In genomic region chr2:137829251-137829650, GRCh38 we compare ENCODE assay signal across 15 cellular contexts.
DNase-seq lines count a peak whose midpoint lies in the region; ATAC-seq and TF ChIP-seq lines count a peak whose summit lies in the region.
"Had no signal": no experiment of that assay in that cellular context is flagged by ENCODE, and none has a peak within 500 bp of the region (broad histone marks: within the 10 kb centered on the region; RNA-seq: fewer than 3 reads in every experiment).

No MANE protein-coding gene starts in this region.

- H3K27me3 Mint-ChIP-seq in chondrocyte (ENCODE audit: low read depth) = peaks cover 17% of the 10 kb centered on the region

- H3K27me3 ChIP-seq in HAP-1 (ENCODE audit: low read depth) = no peaks in the 10 kb centered on the region
- H3K27me3 ChIP-seq: BLaER1 had no signal

- H3K9me3 Mint-ChIP-seq in chondrocyte (ENCODE audit: low read depth) = no peaks in the 10 kb centered on the region

- no peaks in the 10 kb centered on the region for H3K36me3 Mint-ChIP-seq in chondrocyte (ENCODE audit: low read depth)

- H3K36me3 ChIP-seq in HAP-1 (replicated peaks) = no peaks in the 10 kb centered on the region
- H3K36me3 ChIP-seq: BLaER1 had no signal

- no peak overlapping the region for H3K27ac Mint-ChIP-seq in chondrocyte (ENCODE audit: unreplicated experiment)

- TF ChIP-seq CTCF in chondrocyte (IDR thresholded peaks at IDR 0.05) = no peak

- peak; percentile 54 to 94 for DNase-seq in HAP-1 (ENCODE audit: low spot score in 2 of 2)
- peak; percentile 82 for DNase-seq in NCI-H1105 treated with DMSO at 0.1 percent for 48 hours (lab: John Stamatoyannopoulos, UW)
- peak; percentile 69 for DNase-seq in NCI-H146 (lab: John Stamatoyannopoulos, UW)
- DNase-seq in NCI-H2227 treated with DMSO at 0.1 percent for 48 hours (lab: John Stamatoyannopoulos, UW) = peak; percentile 61
- DNase-seq in stimulated activated naive CD8-positive, alpha-beta T cell treated with anti-CD3 and anti-CD28 coated beads, Interleukin-15, Interleukin-2, amounts not matched to agents 100 U/mL and 50 U/mL, for 24 hours = no peak
- DNase-seq in Ammon's horn (ENCODE audit: low spot score) = no peak
- DNase-seq in chondrocyte (ENCODE audit: low spot score) = no peak
- no peak for DNase-seq in NCI-H446 (lab: John Stamatoyannopoulos, UW)
- DNase-seq: DMS79, GM23248, H7, IMR-90 had no signal

- ATAC-seq in stimulated activated naive CD8-positive, alpha-beta T cell treated with anti-CD3 and anti-CD28 coated beads, Interleukin-15, Interleukin-2, amounts not matched to agents 100 U/mL and 50 U/mL, for 24 hours = no peak
- ATAC-seq: A549, GM12878 had no signal

- in situ Hi-C loops in HAP-1 (cut with MboI; ENCODE audit: low sequenced_read_pairs) = loop anchor here (25.0 kb wide), 3 partner anchors 367 to 1417 kb away; no protein-coding TSS in a partner anchor

- H3K4me3 Mint-ChIP-seq in chondrocyte (ENCODE audit: unreplicated experiment) = no peak overlapping the region

- no peaks in the 10 kb centered on the region for H3K9me3 ChIP-seq in HAP-1
- H3K9me3 ChIP-seq: A549, BLaER1 had no signal

- H3K4me1 ChIP-seq in HAP-1 = peaks cover 48% of the 10 kb centered on the region
- H3K4me1 ChIP-seq: A549, BLaER1 had no signal

- H3K4me3 ChIP-seq in HAP-1 = no peak overlapping the region
- H3K4me3 ChIP-seq: A549, BLaER1, GM12878, GM23248 had no signal

- H3K4me1 Mint-ChIP-seq in chondrocyte (ENCODE audit: low read depth) = no peaks in the 10 kb centered on the region

Comparison
In these comparisons a context has a peak if more than half of its experiments do, and no peak if none do; other contexts are left out.
1. DNase-seq: peak in HAP-1 (2 of 2), NCI-H1105 treated with DMSO at 0.1 percent for 48 hours (single experiment), NCI-H146 (single experiment) and NCI-H2227 treated with DMSO at 0.1 percent for 48 hours (single experiment); none in stimulated activated naive CD8-positive, alpha-beta T cell treated with anti-CD3 and anti-CD28 coated beads, Interleukin-15, Interleukin-2, amounts not matched to agents 100 U/mL and 50 U/mL, for 24 hours (single experiment), Ammon's horn (single experiment), chondrocyte (single experiment) and NCI-H446 (0 of 2).